1 cellular context compared by ENCODE assay signal in genomic region chr5:8844206-8844605, GRCh38.
TF ChIP-seq lines count a peak whose summit lies in the region.

No MANE protein-coding gene starts in this region.

TF ChIP-seq in H1, 55 proteins besides CTCF, POLR2A, EP300 and RAD21:
- no peak for TF ChIP-seq PHF8 (conservative IDR thresholded peaks at IDR 0.05; ENCODE audit: low read depth, low read length)
- TF ChIP-seq BRCA1 (IDR thresholded peaks at IDR 0.05; ENCODE audit: low read depth, low read length), result no peak
- no peak for TF ChIP-seq E2F6 (IDR thresholded peaks at IDR 0.05)
- TF ChIP-seq SP1 (IDR thresholded peaks at IDR 0.05; ENCODE audit: low read depth, low read length), result no peak
- TF ChIP-seq HDAC6 (IDR thresholded peaks at IDR 0.05; ENCODE audit: low read depth, low read length), result no peak
- no peak for TF ChIP-seq JUN (IDR thresholded peaks at IDR 0.05; ENCODE audit: low read depth, low read length)
- TF ChIP-seq SUZ12 (IDR thresholded peaks at IDR 0.05; ENCODE audit: low read length), result no peak
- no peak for TF ChIP-seq HDAC2 (IDR thresholded peaks at IDR 0.05; ENCODE audit: borderline replicate concordance in 1 of 2, low read depth in 2 of 2, low read length in 2 of 2)
- TF ChIP-seq JUND (IDR thresholded peaks at IDR 0.05; ENCODE audit: low read length), result no peak
- no peak for TF ChIP-seq CHD1 (IDR thresholded peaks at IDR 0.05; ENCODE audit: low read depth, low read length)
- no peak for TF ChIP-seq CBX5 (IDR thresholded peaks at IDR 0.05; ENCODE audit: low read depth, low read length)
- no peak for TF ChIP-seq CHD2 (IDR thresholded peaks at IDR 0.05; ENCODE audit: low read length)
- no peak for TF ChIP-seq NRF1 (IDR thresholded peaks at IDR 0.05; ENCODE audit: low read depth, low read length)
- no peak for TF ChIP-seq SIN3A (conservative IDR thresholded peaks at IDR 0.05 in 1 of 2, IDR thresholded peaks at IDR 0.05 in 1 of 2; ENCODE audit: low read depth in 1 of 2, low read length in 2 of 2)
- TF ChIP-seq SIRT6 (IDR thresholded peaks at IDR 0.05; ENCODE audit: low read length), result no peak
